8 cellular contexts compared by ENCODE assay signal in genomic region chr10:79487296-79488194, GRCh38. TPM values are rescaled to one million over a fixed set of nuclear protein-coding genes. Genes with fewer than 3 reads are reported as not detected.
DNase-seq lines count a peak whose midpoint lies in the region; ATAC-seq and TF ChIP-seq lines count a peak whose summit lies in the region.

No MANE protein-coding gene starts in this region.

- H3K9me3 ChIP-seq in H9 (ENCODE audit: control insufficient read depth, low read depth, low read length) (no peaks in the 10 kb centered on the region), Loucy (ENCODE audit: insufficient read depth, low read depth, low read length) (no peaks in the 10 kb centered on the region)

- ATAC-seq in HG03457 (IDR thresholded peaks at IDR 0.05; ENCODE audit: unreplicated experiment), result no peak

- no peak overlapping the region for H3K9ac ChIP-seq in H9 (ENCODE audit: extremely low read depth, insufficient read length, low read length)
- no peak overlapping the region for H3K9ac ChIP-seq in Loucy (ENCODE audit: low read depth, low read length, poor library complexity, severe bottlenecking)

- H3F3A ChIP-seq in Loucy (ENCODE audit: low read depth), result no peaks in the 10 kb centered on the region

- no peak overlapping the region for H2BK15ac ChIP-seq in H9 (ENCODE audit: low read depth, low read length)

- H4K20me1 ChIP-seq in H9 (ENCODE audit: control insufficient read depth, insufficient read depth, insufficient read length) (no peaks in the 10 kb centered on the region), Loucy (ENCODE audit: insufficient read depth, low read length, poor library complexity, severe bottlenecking) (no peaks in the 10 kb centered on the region)

- H3K56ac ChIP-seq in H9 (ENCODE audit: insufficient read length, low read depth, low read length), result no peak overlapping the region

- H3K4ac ChIP-seq in H9 (ENCODE audit: low read depth, low read length), result no peak overlapping the region

- no peak overlapping the region for H2BK12ac ChIP-seq in H9 (ENCODE audit: insufficient read length, low read depth, low read length)

- no CpG with 5 or more reads among the region's 10 CpGs for WGBS in H9 (ENCODE audit: extremely low coverage, insufficient read length, low lambda C conversion rate)

- no peaks in the 10 kb centered on the region for H3K79me1 ChIP-seq in H9 (ENCODE audit: insufficient read depth, low read depth, low read length, poor library complexity, severe bottlenecking)

- H2BK120ac ChIP-seq in H9 (ENCODE audit: low read depth, low read length, poor library complexity, severe bottlenecking), result no peak overlapping the region

- H3K27ac Mint-ChIP-seq in H9, result no peak overlapping the region; a peak in 1 of 7 replicates
- peak overlapping the region; percentile 85 for H3K27ac Mint-ChIP-seq in osteocyte (ENCODE audit: unreplicated experiment)

- DNase-seq in ACHN (peak; percentile 84), GM04504 (ENCODE audit: low read depth) (peak; percentile 40), H9 (peak; percentile 95), fibroblast of mammary gland (ENCODE audit: low read depth) (peak; percentile 56), osteocyte (ENCODE audit: extremely low spot score, unreplicated experiment) (no peak)

- H3K4me1 Mint-ChIP-seq in H9 (peaks cover 7 to 19% of the 10 kb centered on the region in 2 experiments), osteocyte (ENCODE audit: unreplicated experiment) (peaks cover 40% of the 10 kb centered on the region)

- no peaks in the 10 kb centered on the region for H3K23me2 ChIP-seq in H9 (ENCODE audit: insufficient read length, low read depth, low read length, poor library complexity, severe bottlenecking)

- H3K4me1 ChIP-seq in H9 (ENCODE audit: insufficient read depth, low read length) (no peaks in the 10 kb centered on the region; the same call in 1 of the 2 replicates), Loucy (ENCODE audit: insufficient read depth, low read length, poor library complexity, severe bottlenecking) (peaks cover 6% of the 10 kb centered on the region)

- H2BK20ac ChIP-seq in H9 (ENCODE audit: low read depth, low read length, poor library complexity, severe bottlenecking), result no peak overlapping the region

- H3K4me3 ChIP-seq in Loucy (ENCODE audit: low read length, poor library complexity, severe bottlenecking) (no peak overlapping the region), WI38 (ENCODE audit: low read depth, low read length) (no peak overlapping the region), fibroblast of mammary gland (ENCODE audit: control insufficient read depth, low read depth, low read length) (no peak overlapping the region)

- no peak overlapping the region for H2AK5ac ChIP-seq in H9 (ENCODE audit: insufficient read length, low read length)

- TF ChIP-seq CTCF in H9 (conservative IDR thresholded peaks at IDR 0.05) (peak; percentile 89), Loucy (conservative IDR thresholded peaks at IDR 0.05; ENCODE audit: low read length) (peak; percentile 82), WI38 (IDR thresholded peaks at IDR 0.05; ENCODE audit: low read depth, low read length) (peak; percentile 65), fibroblast of mammary gland (conservative IDR thresholded peaks at IDR 0.05; ENCODE audit: control insufficient read depth, insufficient read depth, low read depth, low read length) (peak; percentile 50), osteocyte (IDR thresholded peaks at IDR 0.05) (peak; percentile 64)

- H3K36me3 Mint-ChIP-seq in H9 (ENCODE audit: insufficient read depth in 1 of 3, low read depth in 3 of 3) (no peaks in the 10 kb centered on the region), osteocyte (ENCODE audit: unreplicated experiment) (no peaks in the 10 kb centered on the region)

- H3K14ac ChIP-seq in H9 (ENCODE audit: insufficient read depth, low read length), result no peak overlapping the region

- H3K18ac ChIP-seq in H9 (ENCODE audit: insufficient read length, low read depth, low read length), result no peak overlapping the region

- no peaks in the 10 kb centered on the region for H3K79me2 ChIP-seq in H9 (ENCODE audit: insufficient read depth, low read length)
- H3K79me2 ChIP-seq in Loucy (ENCODE audit: insufficient read depth, low read length), result no peaks in the 10 kb centered on the region

- H3K9me3 Mint-ChIP-seq in H9 (no peaks in the 10 kb centered on the region), osteocyte (ENCODE audit: unreplicated experiment) (no peaks in the 10 kb centered on the region)

- no peak overlapping the region for H3T11ph ChIP-seq in H9 (ENCODE audit: low read length)

- no peak overlapping the region for H2BK5ac ChIP-seq in H9 (ENCODE audit: insufficient read length, low read length)

- H4K5ac ChIP-seq in H9 (ENCODE audit: insufficient read length, low read depth, low read length), result no peak overlapping the region

- H3K4me2 ChIP-seq in H9 (ENCODE audit: insufficient read depth, insufficient read length, low read length) (no peak overlapping the region), Loucy (ENCODE audit: low read depth, low read length, poor library complexity, severe bottlenecking) (no peak overlapping the region)

- H4K8ac ChIP-seq in H9 (replicated peaks; ENCODE audit: insufficient read length, low read depth, low read length), result no peak overlapping the region

- no peaks in the 10 kb centered on the region for H3K36me3 ChIP-seq in Loucy (ENCODE audit: insufficient read depth, low read length)

- H3K9me2 ChIP-seq in Loucy (replicated peaks; ENCODE audit: low read depth, low read length), result no peaks in the 10 kb centered on the region

- no peak overlapping the region for H3K23ac ChIP-seq in H9 (ENCODE audit: insufficient read length, low read depth, low read length)

- no peak overlapping the region for H4K91ac ChIP-seq in H9 (ENCODE audit: insufficient read length, low read depth, low read length)

- H3K27me3 ChIP-seq in H9 (ENCODE audit: insufficient read depth, low read length) (no peaks in the 10 kb centered on the region), Loucy (ENCODE audit: insufficient read depth, low read length, poor library complexity, severe bottlenecking) (no peaks in the 10 kb centered on the region)

- H3K4me3 Mint-ChIP-seq in H9 (no peak overlapping the region), osteocyte (ENCODE audit: unreplicated experiment) (no peak overlapping the region)

- H3K27me3 Mint-ChIP-seq in H9 (ENCODE audit: low read depth) (peaks cover 9% of the 10 kb centered on the region), osteocyte (ENCODE audit: unreplicated experiment) (no peaks in the 10 kb centered on the region)

- no peak overlapping the region for H3K27ac ChIP-seq in H9 (ENCODE audit: insufficient read length, low read depth, low read length)

- in situ Hi-C loops in ACHN (cut with HindIII; ENCODE audit: low pct_ligation_motif_present, low pct_unique_long_range_greater_than_20kb, low sequenced_read_pairs), result loop anchor here (25.0 kb wide), 1 partner anchor 125 kb away; no protein-coding TSS in a partner anchor

- H2AFZ ChIP-seq in H9 (ENCODE audit: low read length) (no peak overlapping the region), Loucy (ENCODE audit: low read length) (0 out of 2 replicates have a peak overlapping the region, but pooled peaks have one; percentile 5)

RNA-seq across cellular contexts. Expression of gene EIF5AL1, which starts 24.8 kb away (rescaled TPM):
- total RNA-seq in H9 (2021) (0.35 and 0.39 TPM in 2 replicates), osteocyte (0.10 TPM in 1 of 2 replicates, not detected in the other)

RNA-seq across cellular contexts. Expression of gene ZCCHC24, which starts 42.1 kb away (rescaled TPM):
- 3.5 and 3.8 TPM in 2 replicates for total RNA-seq in H9 (2021)
- 85.7 and 88.3 TPM in 2 replicates for total RNA-seq in osteocyte

Comparison
In these comparisons a context has a peak if more than half of its experiments do, and no peak if none do; other contexts are left out.
1. RNA of gene ZCCHC24, which starts 42.1 kb away (total RNA-seq): 85.7 to 88.3 TPM in osteocyte; 3.5 to 3.8 TPM in H9; every median in the first group is over 10 times any median in the second.
2. Peak in every context shown above with its lines, with median percentiles within 50 percentile points of each other: CTCF ChIP-seq.